ENCODE assay signal across 14 cellular contexts in genomic region chr2:159456500-159457426, GRCh38.
DNase-seq lines count a peak whose midpoint lies in the region; ATAC-seq lines count a peak whose summit lies in the region.
"Had no signal": no experiment of that assay in that cellular context is flagged by ENCODE, and none has a peak within 500 bp of the region (broad histone marks: within the 10 kb centered on the region; RNA-seq: fewer than 3 reads in every experiment).

No MANE protein-coding gene starts in this region.

- H4K12ac ChIP-seq in trophoblast cell (ENCODE audit: low read depth, low read length), result no peak overlapping the region

- ATAC-seq in HG02623 (IDR thresholded peaks at IDR 0.05; ENCODE audit: unreplicated experiment), result peak; percentile 47
- ATAC-seq in activated T-helper 17 cell treated with anti-CD3 and anti-CD28 coated beads, Interleukin-2, amount 50 U/mL, for 72 hours (replicated peaks), result peak; percentile 52

- H4K91ac ChIP-seq in trophoblast cell (ENCODE audit: low read depth, low read length), result no peak overlapping the region

- H3K23ac ChIP-seq in trophoblast cell (ENCODE audit: low read length), result no peak overlapping the region

- H3K79me2 ChIP-seq in trophoblast cell (ENCODE audit: control insufficient read depth, insufficient read depth, low read length, poor library complexity), result no peaks in the 10 kb centered on the region

- H3K79me1 ChIP-seq in trophoblast cell (ENCODE audit: low read length), result no peaks in the 10 kb centered on the region

- H3K36me3 ChIP-seq in trophoblast cell (ENCODE audit: control insufficient read depth in 1 of 2, insufficient read depth in 2 of 2, low read length in 2 of 2), result peaks cover 2% of the 10 kb centered on the region in 2 experiments
- H3K36me3 ChIP-seq: esophagus squamous epithelium had no signal

- H3K14ac ChIP-seq in trophoblast cell (ENCODE audit: low read length), result no peak overlapping the region

- no peaks in the 10 kb centered on the region for H3K27me3 ChIP-seq in trophoblast cell (ENCODE audit: insufficient read depth, low read length)
- H3K27me3 ChIP-seq: esophagus squamous epithelium had no signal

- H3K36me3 Mint-ChIP-seq in activated CD4-positive, alpha-beta T cell treated with anti-CD3 and anti-CD28 coated beads, Interleukin-2, amount 10 ng/mL, durations not matched to agents 7 days and 5 days (ENCODE audit: low read depth), result no peaks in the 10 kb centered on the region
- no peaks in the 10 kb centered on the region for H3K36me3 Mint-ChIP-seq in activated T-helper 17 cell treated with anti-CD3 and anti-CD28 coated beads, Interleukin-2, amount 50 U/mL, for 72 hours (ENCODE audit: low read depth)
- H3K36me3 Mint-ChIP-seq in activated T-cell treated with anti-CD3 and anti-CD28 coated beads, Interleukin-2, amount 50 U/mL, for 24 hours (ENCODE audit: low read depth), result no peaks in the 10 kb centered on the region

- WGBS in trophoblast cell (ENCODE audit: extremely low coverage, insufficient coverage, insufficient read length), result no CpG with 5 or more reads among the region's 5 CpGs

- no peak overlapping the region for H3K4me2 ChIP-seq in trophoblast cell (ENCODE audit: low read length)

- no peak overlapping the region for H3K4me3 ChIP-seq in trophoblast cell (ENCODE audit: low read depth, low read length)
- H3K4me3 ChIP-seq: esophagus squamous epithelium had no signal

- no peaks in the 10 kb centered on the region for H3K9me3 ChIP-seq in trophoblast cell (ENCODE audit: insufficient read depth, low read depth, low read length)
- H3K9me3 ChIP-seq: esophagus squamous epithelium had no signal

- H3K27ac ChIP-seq in trophoblast cell (ENCODE audit: low read depth, low read length), result no peak overlapping the region
- H3K27ac ChIP-seq: esophagus squamous epithelium had no signal

- H2AK5ac ChIP-seq in trophoblast cell (ENCODE audit: low read length), result no peak overlapping the region

- no peak overlapping the region for H3K9ac ChIP-seq in trophoblast cell (ENCODE audit: low read length)

- no peak overlapping the region for H3K4ac ChIP-seq in trophoblast cell (ENCODE audit: low read depth, low read length)

- peaks cover 30% of the 10 kb centered on the region for H3K4me1 Mint-ChIP-seq in activated CD4-positive, alpha-beta T cell treated with anti-CD3 and anti-CD28 coated beads, Interleukin-2, amount 10 ng/mL, durations not matched to agents 7 days and 5 days
- peaks cover 11% of the 10 kb centered on the region for H3K4me1 Mint-ChIP-seq in activated T-helper 17 cell treated with anti-CD3 and anti-CD28 coated beads, Interleukin-2, amount 50 U/mL, for 72 hours
- H3K4me1 Mint-ChIP-seq in activated T-cell treated with anti-CD3 and anti-CD28 coated beads, Interleukin-2, amount 50 U/mL, for 24 hours (ENCODE audit: low read depth), result peaks cover 27% of the 10 kb centered on the region
- H3K4me1 Mint-ChIP-seq: nephron progenitor cell had no signal

- POLR2A ChIA-PET in activated CD4-positive, alpha-beta T cell treated with anti-CD3 and anti-CD28 coated beads, Interleukin-2, amount 10 ng/mL, durations not matched to agents 7 days and 5 days (lab: Charles Lee), result no interaction called here

- DNase-seq in activated CD4-positive, alpha-beta T cell treated with anti-CD3 and anti-CD28 coated beads, Interleukin-2, amount 10 ng/mL, durations not matched to agents 7 days and 5 days, result no peak
- DNase-seq in activated CD4-positive, alpha-beta T cell treated with anti-CD3 and anti-CD28 coated beads, Interleukin-2, amount 50 U/mL, for 4 hours, result no peak
- DNase-seq in trophoblast cell (peak; percentile 56 to 92), Ammon's horn (ENCODE audit: low spot score) (no peak), nucleus accumbens (lab: John Stamatoyannopoulos, UW) (no peak)
- DNase-seq in activated T-cell treated with anti-CD3 and anti-CD28 coated beads, Interleukin-2, amount 50 U/mL, for 24 hours, result no peak
- DNase-seq: ACHN, esophagus squamous epithelium, islet precursor cell, NCI-H1694 treated with DMSO at 0.1 percent for 48 hours, nephron progenitor cell had no signal

- CTCF ChIA-PET in activated CD4-positive, alpha-beta T cell treated with anti-CD3 and anti-CD28 coated beads, Interleukin-2, amount 10 ng/mL, durations not matched to agents 7 days and 5 days (lab: Charles Lee), result no interaction called here

- peak overlapping the region; percentile 6 for H3K27ac Mint-ChIP-seq in activated CD4-positive, alpha-beta T cell treated with anti-CD3 and anti-CD28 coated beads, Interleukin-2, amount 10 ng/mL, durations not matched to agents 7 days and 5 days
- H3K27ac Mint-ChIP-seq in activated T-helper 17 cell treated with anti-CD3 and anti-CD28 coated beads, Interleukin-2, amount 50 U/mL, for 72 hours, result no peak overlapping the region
- H3K27ac Mint-ChIP-seq in activated T-cell treated with anti-CD3 and anti-CD28 coated beads, Interleukin-2, amount 50 U/mL, for 24 hours, result no peak overlapping the region
- H3K27ac Mint-ChIP-seq: T-helper 2 cell treated with Interferon-gamma antibody and Interleukin-4, amounts not matched to agents 5 μg/mL and 100 μg/mL, for 36 hours had no signal

- H2AFZ ChIP-seq in trophoblast cell (ENCODE audit: insufficient read depth, low read length, poor library complexity), result no peak overlapping the region

- peaks cover 3% of the 10 kb centered on the region for H3K9me3 Mint-ChIP-seq in activated CD4-positive, alpha-beta T cell treated with anti-CD3 and anti-CD28 coated beads, Interleukin-2, amount 10 ng/mL, durations not matched to agents 7 days and 5 days
- no peaks in the 10 kb centered on the region for H3K9me3 Mint-ChIP-seq in activated T-helper 17 cell treated with anti-CD3 and anti-CD28 coated beads, Interleukin-2, amount 50 U/mL, for 72 hours
- H3K9me3 Mint-ChIP-seq in activated T-cell treated with anti-CD3 and anti-CD28 coated beads, Interleukin-2, amount 50 U/mL, for 24 hours, result no peaks in the 10 kb centered on the region
- H3K9me3 Mint-ChIP-seq: nephron progenitor cell; T-helper 2 cell treated with Interferon-gamma antibody and Interleukin-4, amounts not matched to agents 5 μg/mL and 100 μg/mL, for 36 hours had no signal

- no peak overlapping the region for H3K18ac ChIP-seq in trophoblast cell (ENCODE audit: low read length)

- H2BK12ac ChIP-seq in trophoblast cell (ENCODE audit: low read length), result no peak overlapping the region

- H2BK5ac ChIP-seq in trophoblast cell (ENCODE audit: low read depth, low read length, poor library complexity), result no peak overlapping the region

- no peaks in the 10 kb centered on the region for H3K27me3 Mint-ChIP-seq in activated CD4-positive, alpha-beta T cell treated with anti-CD3 and anti-CD28 coated beads, Interleukin-2, amount 10 ng/mL, durations not matched to agents 7 days and 5 days
- H3K27me3 Mint-ChIP-seq in activated T-helper 17 cell treated with anti-CD3 and anti-CD28 coated beads, Interleukin-2, amount 50 U/mL, for 72 hours, result no peaks in the 10 kb centered on the region
- H3K27me3 Mint-ChIP-seq in activated T-cell treated with anti-CD3 and anti-CD28 coated beads, Interleukin-2, amount 50 U/mL, for 24 hours, result no peaks in the 10 kb centered on the region

- H3K4me3 Mint-ChIP-seq in activated CD4-positive, alpha-beta T cell treated with anti-CD3 and anti-CD28 coated beads, Interleukin-2, amount 10 ng/mL, durations not matched to agents 7 days and 5 days, result no peak overlapping the region
- no peak overlapping the region for H3K4me3 Mint-ChIP-seq in activated T-helper 17 cell treated with anti-CD3 and anti-CD28 coated beads, Interleukin-2, amount 50 U/mL, for 72 hours
- no peak overlapping the region for H3K4me3 Mint-ChIP-seq in activated T-cell treated with anti-CD3 and anti-CD28 coated beads, Interleukin-2, amount 50 U/mL, for 24 hours
- H3K4me3 Mint-ChIP-seq: nephron progenitor cell; T-helper 2 cell treated with Interferon-gamma antibody and Interleukin-4, amounts not matched to agents 5 μg/mL and 100 μg/mL, for 36 hours had no signal

- no peak overlapping the region for H2BK120ac ChIP-seq in trophoblast cell (ENCODE audit: insufficient read depth, low read length, poor library complexity)

- no peak overlapping the region for H4K8ac ChIP-seq in trophoblast cell (ENCODE audit: low read depth, low read length)

- H3K4me1 ChIP-seq in trophoblast cell (ENCODE audit: control insufficient read depth in 1 of 2, insufficient read depth in 2 of 2, low read length in 2 of 2), result no peaks in the 10 kb centered on the region

Comparison
In these comparisons a context has a peak if more than half of its experiments do, and no peak if none do; other contexts are left out.
1. DNase-seq: peak in trophoblast cell (2 of 2); none in activated CD4-positive, alpha-beta T cell treated with anti-CD3 and anti-CD28 coated beads, Interleukin-2, amount 10 ng/mL, durations not matched to agents 7 days and 5 days (single experiment), activated CD4-positive, alpha-beta T cell treated with anti-CD3 and anti-CD28 coated beads, Interleukin-2, amount 50 U/mL, for 4 hours (0 of 2), Ammon's horn (single experiment), nucleus accumbens (0 of 56) and activated T-cell treated with anti-CD3 and anti-CD28 coated beads, Interleukin-2, amount 50 U/mL, for 24 hours (single experiment).